ENCODE assay signal across 9 cellular contexts in the genomic region with DNA sequence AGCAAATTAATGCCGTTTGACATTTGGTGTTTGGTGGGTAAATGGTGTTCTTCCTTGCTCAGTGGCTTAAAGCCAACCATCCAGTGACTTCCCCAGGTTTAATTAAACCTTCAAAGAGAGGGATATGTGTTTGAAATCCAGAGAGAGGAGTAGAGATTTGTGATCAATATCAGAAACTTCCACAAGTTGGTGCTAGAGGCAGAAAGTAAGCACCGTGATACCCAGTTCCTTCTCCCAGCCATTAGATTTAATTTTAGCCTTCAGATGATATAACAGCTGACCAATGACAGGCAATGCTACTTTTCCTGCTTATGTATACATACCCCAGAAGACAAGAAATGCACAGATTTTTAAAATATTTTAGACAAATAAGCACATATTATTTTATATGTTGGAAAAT.
DNase-seq lines count a peak whose midpoint lies in the region; ATAC-seq, FAIRE-seq and TF ChIP-seq lines count a peak whose summit lies in the region.
"Had no signal": no experiment of that assay in that cellular context is flagged by ENCODE, and none has a peak within 500 bp of the region (broad histone marks: within the 10 kb centered on the region; RNA-seq: fewer than 3 reads in every experiment).

No MANE protein-coding gene starts in this region.

- TF ChIP-seq RAD21 in neural cell (conservative IDR thresholded peaks at IDR 0.05), result peak; percentile 66

- peak; percentile 0 for TF ChIP-seq CTCF in GM13976 (IDR thresholded peaks at IDR 0.05; ENCODE audit: borderline replicate concordance, control extremely low read depth, extremely low read depth, insufficient read depth, missing control alignments)
- peak; percentile 72 for TF ChIP-seq CTCF in endodermal cell (conservative IDR thresholded peaks at IDR 0.05)
- TF ChIP-seq CTCF in neural cell (IDR thresholded peaks at IDR 0.05; ENCODE audit: poor library complexity, severe bottlenecking), result peak; percentile 61

- no peak overlapping the region for H3K4me3 Mint-ChIP-seq in endodermal cell

- H3K27me3 ChIP-seq in endodermal cell (ENCODE audit: control insufficient read depth, insufficient read depth, low read length, poor library complexity, severe bottlenecking) (no peaks in the 10 kb centered on the region), neural cell (ENCODE audit: insufficient read depth, low read depth, low read length) (no peaks in the 10 kb centered on the region)

- WGBS in endodermal cell (ENCODE audit: insufficient coverage in 1 of 2, insufficient read length in 1 of 2), 2 experiments, result 11 to 14% methylated on average over 1 to 2 of the region's 2 CpGs

- H3K4me3 ChIP-seq in endodermal cell (ENCODE audit: low read length) (no peak overlapping the region), neural cell (ENCODE audit: low read length) (no peak overlapping the region)
- H3K4me3 ChIP-seq: GM12878 had no signal

- no peak overlapping the region for H3K4me2 ChIP-seq in neural cell (ENCODE audit: low read length)

- no peak for DNase-seq in GM13976 (ENCODE audit: low spot score)
- DNase-seq in NCI-H748 (lab: John Stamatoyannopoulos, UW; ENCODE audit: unreplicated experiment), result peak; percentile 64
- no peak for DNase-seq in endodermal cell
- DNase-seq in SKM-1 treated with dmso at 0.1 percent for 144 hours (lab: John Stamatoyannopoulos, UW; ENCODE audit: unreplicated experiment), result no peak
- DNase-seq in activated CD4-positive, alpha-beta T cell treated with anti-CD3 and anti-CD28 coated beads, Interleukin-2, amount 50 U/mL, for 4 hours, result no peak
- no peak for DNase-seq in frontal cortex (ENCODE audit: low spot score in 2 of 2)

- H4K20me1 ChIP-seq in neural cell (ENCODE audit: insufficient read depth), result no peaks in the 10 kb centered on the region

- no peaks in the 10 kb centered on the region for H3K9me3 Mint-ChIP-seq in endodermal cell

- H3K36me3 ChIP-seq in endodermal cell (ENCODE audit: control insufficient read depth, insufficient read depth, low read length) (no peaks in the 10 kb centered on the region), neural cell (ENCODE audit: insufficient read depth, low read length) (no peaks in the 10 kb centered on the region)

- no peaks in the 10 kb centered on the region for H3K79me2 ChIP-seq in neural cell (replicated peaks; ENCODE audit: insufficient read depth, low read length)

- no peak for ATAC-seq in HG03097 (IDR thresholded peaks at IDR 0.05; ENCODE audit: low FRiP score, unreplicated experiment)
- ATAC-seq: GM12878 had no signal

- in situ Hi-C loops in GM13976 (cut with MboI; ENCODE audit: low sequenced_read_pairs, unreplicated experiment), result no loop called here

- H3K9me2 ChIP-seq in neural cell (ENCODE audit: insufficient read depth, low read length), result no peaks in the 10 kb centered on the region

- peaks cover 41% of the 10 kb centered on the region for H3K4me1 Mint-ChIP-seq in endodermal cell

- H3K27ac Mint-ChIP-seq in endodermal cell, result no peak overlapping the region

- H3K9me3 ChIP-seq in endodermal cell (ENCODE audit: control insufficient read depth, low read length), result no peaks in the 10 kb centered on the region
- no peaks in the 10 kb centered on the region for H3K9me3 ChIP-seq in neural cell (ENCODE audit: low read length)

- no peak for TF ChIP-seq EP300 in neural cell (conservative IDR thresholded peaks at IDR 0.05; ENCODE audit: poor library complexity, severe bottlenecking)

- H3K27ac ChIP-seq in endodermal cell (ENCODE audit: low read depth, low read length) (no peak overlapping the region), neural cell (ENCODE audit: low read length) (no peak overlapping the region)

- no peaks in the 10 kb centered on the region for H3K36me3 Mint-ChIP-seq in endodermal cell (ENCODE audit: low read depth)

- peaks cover 14% of the 10 kb centered on the region for H3K4me1 ChIP-seq in endodermal cell (ENCODE audit: control insufficient read depth, insufficient read depth, low read length)

- no peaks in the 10 kb centered on the region for H3F3A ChIP-seq in neural cell (ENCODE audit: insufficient read depth, low read length, poor library complexity, severe bottlenecking)

- H3K27me3 Mint-ChIP-seq in endodermal cell (ENCODE audit: insufficient read depth), result peaks cover 19% of the 10 kb centered on the region

- FAIRE-seq in frontal cortex (lab: Jason Lieb, UNC), result no peak
- FAIRE-seq: GM12878 had no signal

- H3K9ac ChIP-seq in endodermal cell (ENCODE audit: extremely low read depth, low read length, poor library complexity, severe bottlenecking) (no peak overlapping the region), neural cell (ENCODE audit: low read length) (no peak overlapping the region)

- no peak overlapping the region for H2AFZ ChIP-seq in neural cell (ENCODE audit: low read depth, low read length)

TF ChIP-seq in neural cell, 6 proteins besides CTCF, POLR2A, EP300 and RAD21:
- TF ChIP-seq TAF1 (IDR thresholded peaks at IDR 0.05; ENCODE audit: low read depth) (no peak), SMC3 (conservative IDR thresholded peaks at IDR 0.05; ENCODE audit: poor library complexity) (peak; percentile 55)
TF ChIP-seq in neural cell: peak in this region for 1.

Comparison
In these comparisons a context has a peak if more than half of its experiments do, and no peak if none do; other contexts are left out.
1. CTCF ChIP-seq: peak in every context shown above with its lines; median percentile 72 in endodermal cell; 61 in neural cell; 0 in GM13976.